20 cellular contexts compared by ENCODE assay signal in the genomic region with DNA sequence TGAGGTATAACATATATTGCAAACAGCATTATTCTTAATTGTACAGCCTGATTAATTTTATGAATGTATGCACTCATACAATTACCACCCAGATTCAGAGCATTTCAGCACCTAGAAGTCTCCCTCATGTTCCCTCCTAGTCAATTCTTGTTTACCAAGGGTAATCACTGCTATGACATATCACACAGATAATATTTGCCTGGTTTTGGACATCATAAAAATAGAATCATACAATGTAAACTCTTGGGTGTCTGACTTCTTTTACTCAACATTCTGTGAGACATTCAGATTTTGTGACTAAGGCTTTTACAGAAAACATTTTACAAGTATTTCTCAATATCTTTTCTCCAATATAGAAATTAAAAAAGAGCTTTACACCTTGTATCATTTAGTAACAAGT.
"Had no signal": no experiment of that assay in that cellular context is flagged by ENCODE, and none has a peak within 500 bp of the region (broad histone marks: within the 10 kb centered on the region; RNA-seq: fewer than 3 reads in every experiment).

No MANE protein-coding gene starts in this region.

- H3K4me3 ChIP-seq: body of pancreas, dorsolateral prefrontal cortex, gastrocnemius medialis, ovary, prostate gland, spleen, thyroid gland had no signal

- H3K4me1 ChIP-seq: body of pancreas, gastrocnemius medialis, prostate gland, spleen, thyroid gland had no signal

- ATAC-seq: body of pancreas; gastrocnemius medialis; left ventricle myocardium superior; natural killer cell; stimulated activated naive CD8-positive, alpha-beta T cell treated with anti-CD3 and anti-CD28 coated beads, Interleukin-15, Interleukin-2, amounts not matched to agents 100 U/mL and 50 U/mL, for 24 hours had no signal

- H3K9me3 ChIP-seq: body of pancreas, gastrocnemius medialis, ovary, prostate gland, thyroid gland had no signal

- H3K36me3 ChIP-seq: gastrocnemius medialis, ovary, prostate gland, spleen, thyroid gland had no signal

- H3K27ac ChIP-seq: body of pancreas, dorsolateral prefrontal cortex, gastrocnemius medialis, ovary, prostate gland, spleen, thyroid gland had no signal

- H3K27me3 ChIP-seq: body of pancreas, dorsolateral prefrontal cortex, gastrocnemius medialis, ovary, spleen, thyroid gland had no signal

- DNase-seq: activated CD4-positive, alpha-beta memory T cell treated with anti-CD3 and anti-CD28 coated beads for 36 hours; activated CD4-positive, alpha-beta T cell treated with anti-CD3 and anti-CD28 coated beads for 48 hours; activated naive CD4-positive, alpha-beta T cell treated with Interleukin-2 at 50 U/mL for 16 hours; activated naive CD8-positive, alpha-beta T cell treated with anti-CD3 and anti-CD28 coated beads, Interleukin-2, amount 10 ng/mL, durations not matched to agents 7 days and 5 days; activated T-cell treated with anti-CD3 and anti-CD28 coated beads, Interleukin-2, amount 50 U/mL, for 48 hours; body of pancreas; caudate nucleus; dorsolateral prefrontal cortex; gastrocnemius medialis; hippocampal formation; left ventricle myocardium superior; mammary epithelial cell; midbrain; natural killer cell; ovary; spleen; stimulated activated CD4-positive, alpha-beta T cell treated with anti-CD3 and anti-CD28 coated beads, Interleukin-4, amount 100 ng/mL, for 4 hours; stimulated activated naive CD8-positive, alpha-beta T cell treated with anti-CD3 and anti-CD28 coated beads, Interleukin-15, Interleukin-2, amounts not matched to agents 100 U/mL and 50 U/mL, for 24 hours; thyroid gland had no signal
